In the genomic region with DNA sequence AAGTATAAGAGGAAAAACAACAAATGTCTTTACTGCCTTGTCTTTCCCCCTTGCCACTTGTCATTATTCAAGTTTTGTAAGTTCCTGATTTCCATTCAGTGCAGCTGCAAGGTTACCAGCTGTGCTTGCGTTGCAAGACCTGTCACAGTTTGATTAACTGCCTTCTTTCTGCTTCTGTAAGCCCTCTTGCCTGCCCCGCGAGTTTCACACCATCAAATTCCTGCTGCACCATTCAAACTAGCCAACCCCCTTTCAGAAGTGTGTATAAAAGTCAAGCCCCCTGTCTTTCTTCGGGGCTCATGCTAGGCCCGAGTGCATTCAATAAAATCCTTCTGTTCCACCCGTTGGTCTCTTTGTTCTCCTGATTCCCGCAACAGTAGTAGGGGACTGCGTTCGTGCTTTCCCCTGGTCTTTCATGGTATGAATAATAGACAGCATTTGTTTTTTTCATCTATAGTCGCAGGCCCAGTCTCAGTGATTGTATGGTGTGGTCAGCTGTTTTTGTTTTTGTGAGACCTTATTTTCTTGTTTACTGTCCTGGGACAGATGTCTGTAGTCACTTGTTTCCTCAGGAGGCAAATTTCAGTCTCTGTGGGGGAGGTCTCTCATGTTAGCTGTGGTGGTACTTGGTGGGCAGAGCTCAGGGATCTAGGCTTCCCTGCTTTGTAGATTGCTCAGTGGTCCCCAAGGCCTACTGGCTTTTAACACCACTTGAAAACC, we compare ENCODE assay signal across 8 cellular contexts.
A peak's percentile ranks its signal among the peaks of the same experiment; 100 is the strongest.
DNase-seq lines count a peak whose midpoint lies in the region; ATAC-seq, FAIRE-seq and TF ChIP-seq lines count a peak whose summit lies in the region.
"Not testable (repeated sequence)": the region's sequence is repeated elsewhere in the genome, so short reads cannot be mapped to it uniquely, and the experiment has no call there.

No MANE protein-coding gene starts in this region.

- not testable (repeated sequence) for H3K9ac ChIP-seq in HepG2 (ENCODE audit: insufficient read depth, low read depth, low read length); skeletal muscle tissue (ENCODE audit: low read depth in 1 of 3, low read length in 3 of 3)

- H4K20me1 ChIP-seq in HepG2 (ENCODE audit: insufficient read depth, low read length), result not testable (repeated sequence)

- 18% methylated on average over 9 of the region's 10 CpGs for WGBS in HepG2 (ENCODE audit: low lambda C conversion rate)

- peak overlapping the region; percentile 91 to 93 for H3K4me3 Mint-ChIP-seq in activated T-cell treated with anti-CD3 and anti-CD28 coated beads, Interleukin-2, amount 50 U/mL, for 72 hours

- H3K4me1 Mint-ChIP-seq in activated T-cell treated with anti-CD3 and anti-CD28 coated beads, Interleukin-2, amount 50 U/mL, for 72 hours (ENCODE audit: low read depth), result peaks cover 26% of the 10 kb centered on the region

- H3K9me3 Mint-ChIP-seq in activated T-cell treated with anti-CD3 and anti-CD28 coated beads, Interleukin-2, amount 50 U/mL, for 72 hours, result not testable (repeated sequence)

- not testable (repeated sequence) for H3K4me1 ChIP-seq in RWPE2 (ENCODE audit: insufficient read depth, poor library complexity, severe bottlenecking); HepG2 (ENCODE audit: insufficient read depth, low read length); skeletal muscle tissue (ENCODE audit: control insufficient read depth in 3 of 3, insufficient read depth in 3 of 3, low read length in 3 of 3)

- not testable (repeated sequence) for TF ChIP-seq RAD21 in HepG2 (CRISPR knock-in tag; IDR thresholded peaks at IDR 0.05)

- H3K27me3 Mint-ChIP-seq in activated T-cell treated with anti-CD3 and anti-CD28 coated beads, Interleukin-2, amount 50 U/mL, for 72 hours (ENCODE audit: low read depth), result not testable (repeated sequence)

- not testable (repeated sequence) for TF ChIP-seq CTCF in AG10803 (conservative IDR thresholded peaks at IDR 0.05; ENCODE audit: low read length); RWPE2 (IDR thresholded peaks at IDR 0.05; ENCODE audit: poor library complexity, severe bottlenecking); HepG2 (CRISPR knock-in tag; IDR thresholded peaks at IDR 0.05)

- POLR2A ChIA-PET in HepG2 (lab: Yijun Ruan, JAX), result interaction anchor here (0.6 to 1.3 kb wide), 4 partner anchors 11 to 1651 kb away, joined by 3 to 103 read pairs (median 8); no protein-coding TSS in a partner anchor

- intact Hi-C loops in HepG2 (cut with micrococcal nuclease; ENCODE audit: unreplicated experiment), result not testable (repeated sequence)

- H3K79me2 ChIP-seq in HepG2 (ENCODE audit: insufficient read depth, low read length), result not testable (repeated sequence)

- not testable (repeated sequence) for FAIRE-seq in HepG2 (lab: Jason Lieb, UNC)

- not testable (repeated sequence) for BruUV-seq in HepG2 (replicated peaks; lab: Mats Ljungman, UMichigan)

- DNase-seq in AG10803 (ENCODE audit: low read depth) (peak; percentile 4), LHCN-M2 (ENCODE audit: low read depth) (peak; percentile 39), ecto neural progenitor cell (ENCODE audit: low spot score) (peak; percentile 55)
- not testable (repeated sequence) for DNase-seq in RWPE2 (ENCODE audit: low spot score); HepG2 (ENCODE audit: low spot score)
- DNase-seq in activated T-cell treated with anti-CD3 and anti-CD28 coated beads, Interleukin-2, amount 50 U/mL, for 72 hours, result peak; percentile 62 to 66

- H3K27ac Mint-ChIP-seq in activated T-cell treated with anti-CD3 and anti-CD28 coated beads, Interleukin-2, amount 50 U/mL, for 72 hours, result peak overlapping the region; percentile 100

- not testable (repeated sequence) for H3K27me3 ChIP-seq in RWPE2 (ENCODE audit: insufficient read depth, poor library complexity, severe bottlenecking); HepG2 (ENCODE audit: control insufficient read depth in 1 of 2, insufficient read depth in 2 of 2, low read length in 2 of 2); skeletal muscle tissue (ENCODE audit: control insufficient read depth in 3 of 3, insufficient read depth in 3 of 3, low read length in 3 of 3)

- not testable (repeated sequence) for H3K9me3 ChIP-seq in RWPE2 (ENCODE audit: severe bottlenecking); HepG2 (ENCODE audit: low read length); skeletal muscle tissue (ENCODE audit: control insufficient read depth in 3 of 3, low read length in 3 of 3)

- H3K27ac ChIP-seq in RWPE2 (ENCODE audit: poor library complexity, severe bottlenecking), result peak overlapping the region; percentile 72
- not testable (repeated sequence) for H3K27ac ChIP-seq in HepG2 (ENCODE audit: extremely low read length, insufficient read depth, low read length)
- peak overlapping the region; percentile 88 for H3K27ac ChIP-seq in skeletal muscle tissue (ENCODE audit: low read depth, low read length)

- H3K4me3 ChIP-seq in AG10803 (ENCODE audit: low read length); RWPE2 (ENCODE audit: severe bottlenecking); HepG2 (replicated peaks in 1 of 3; ENCODE audit: insufficient read depth in 1 of 3, low read depth in 2 of 3, low read length in 3 of 3); skeletal muscle tissue (ENCODE audit: low read length in 3 of 3): not testable (repeated sequence)

- H2AFZ ChIP-seq in HepG2 (ENCODE audit: low read length), result not testable (repeated sequence)

- CTCF ChIA-PET in HepG2 (lab: Yijun Ruan, JAX; ENCODE audit: low intra/inter-chr PET ratio, low total read pairs), result not testable (repeated sequence)

- in situ Hi-C loops in HepG2 (cut with HindIII; ENCODE audit: extremely low pct_ligation_motif_present, low pct_unique_long_range_greater_than_20kb), result not testable (repeated sequence)

- peak overlapping the region; percentile 55 for H3K4me2 ChIP-seq in HepG2 (ENCODE audit: low read depth, low read length)

- TF ChIP-seq EP300 in HepG2 (IDR thresholded peaks at IDR 0.05; ENCODE audit: low read depth in 2 of 2, low read length in 2 of 2); HepG2 (CRISPR knock-in tag; IDR thresholded peaks at IDR 0.05; ENCODE audit: borderline replicate concordance): not testable (repeated sequence)

- H3K36me3 ChIP-seq in RWPE2 (ENCODE audit: low read depth); HepG2 (replicated peaks in 1 of 2; ENCODE audit: control insufficient read depth in 1 of 2, insufficient read depth in 2 of 2, low read length in 2 of 2); skeletal muscle tissue (ENCODE audit: control insufficient read depth in 3 of 3, insufficient read depth in 3 of 3, low read length in 3 of 3): not testable (repeated sequence)

- ATAC-seq in GM19324 (IDR thresholded peaks at IDR 0.05; ENCODE audit: low FRiP score, unreplicated experiment), result peak; percentile 33
- not testable (repeated sequence) for ATAC-seq in RWPE2 (ENCODE audit: low read depth); activated T-cell treated with anti-CD3 and anti-CD28 coated beads, Interleukin-2, amount 50 U/mL, for 72 hours (replicated peaks in 1 of 2); HepG2

- not testable (repeated sequence) for TF ChIP-seq POLR2A in HepG2 (IDR thresholded peaks at IDR 0.05; ENCODE audit: insufficient read depth in 1 of 2, low read depth in 2 of 2, low read length in 2 of 2)

- not testable (repeated sequence) for H3K36me3 Mint-ChIP-seq in activated T-cell treated with anti-CD3 and anti-CD28 coated beads, Interleukin-2, amount 50 U/mL, for 72 hours (ENCODE audit: insufficient read depth in 2 of 2)
